Comparison of ENCODE assay signal across 1 cellular context in the genomic region with DNA sequence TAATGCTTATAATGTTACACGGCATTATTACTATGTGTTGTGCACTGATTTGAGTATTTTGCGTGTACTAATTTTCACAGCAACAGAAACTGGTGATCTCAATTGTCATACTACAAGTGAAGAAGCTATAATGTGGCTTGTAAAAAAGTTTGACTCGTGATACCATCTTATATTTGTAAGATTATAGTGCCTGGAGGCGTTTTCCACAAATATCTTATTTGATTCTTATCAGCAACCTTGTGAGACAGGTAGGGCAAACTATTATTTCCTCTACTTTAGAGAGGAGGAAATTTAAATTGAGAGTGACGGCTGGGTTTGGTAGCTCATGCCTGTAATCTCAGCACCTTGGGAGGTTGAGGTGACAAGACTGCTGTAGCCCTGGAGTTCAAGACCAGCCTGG.
TF ChIP-seq lines count a peak whose summit lies in the region.

No MANE protein-coding gene starts in this region.

TF ChIP-seq in SK-N-SH, 30 proteins besides CTCF, POLR2A, EP300 and RAD21 (continued from another document):
- TF ChIP-seq, protein P1, sequence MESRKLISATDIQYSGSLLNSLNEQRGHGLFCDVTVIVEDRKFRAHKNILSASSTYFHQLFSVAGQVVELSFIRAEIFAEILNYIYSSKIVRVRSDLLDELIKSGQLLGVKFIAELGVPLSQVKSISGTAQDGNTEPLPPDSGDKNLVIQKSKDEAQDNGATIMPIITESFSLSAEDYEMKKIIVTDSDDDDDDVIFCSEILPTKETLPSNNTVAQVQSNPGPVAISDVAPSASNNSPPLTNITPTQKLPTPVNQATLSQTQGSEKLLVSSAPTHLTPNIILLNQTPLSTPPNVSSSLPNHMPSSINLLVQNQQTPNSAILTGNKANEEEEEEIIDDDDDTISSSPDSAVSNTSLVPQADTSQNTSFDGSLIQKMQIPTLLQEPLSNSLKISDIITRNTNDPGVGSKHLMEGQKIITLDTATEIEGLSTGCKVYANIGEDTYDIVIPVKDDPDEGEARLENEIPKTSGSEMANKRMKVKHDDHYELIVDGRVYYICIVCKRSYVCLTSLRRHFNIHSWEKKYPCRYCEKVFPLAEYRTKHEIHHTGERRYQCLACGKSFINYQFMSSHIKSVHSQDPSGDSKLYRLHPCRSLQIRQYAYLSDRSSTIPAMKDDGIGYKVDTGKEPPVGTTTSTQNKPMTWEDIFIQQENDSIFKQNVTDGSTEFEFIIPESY (IDR thresholded peaks at IDR 0.05; ENCODE audit: borderline replicate concordance, low read depth): no peak
- TF ChIP-seq RFX5 (IDR thresholded peaks at IDR 0.05; ENCODE audit: low read length): no peak
- no peak for TF ChIP-seq MXI1 (IDR thresholded peaks at IDR 0.05; ENCODE audit: low read depth, low read length)
- TF ChIP-seq GABPA (IDR thresholded peaks at IDR 0.05; ENCODE audit: low read depth): no peak
- TF ChIP-seq, protein P2, sequence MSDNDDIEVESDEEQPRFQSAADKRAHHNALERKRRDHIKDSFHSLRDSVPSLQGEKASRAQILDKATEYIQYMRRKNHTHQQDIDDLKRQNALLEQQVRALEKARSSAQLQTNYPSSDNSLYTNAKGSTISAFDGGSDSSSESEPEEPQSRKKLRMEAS (IDR thresholded peaks at IDR 0.05; ENCODE audit: low read depth): no peak
- TF ChIP-seq SIN3A (IDR thresholded peaks at IDR 0.05; ENCODE audit: borderline replicate concordance, low read depth, low read length): no peak
- TF ChIP-seq MEF2A (IDR thresholded peaks at IDR 0.05; ENCODE audit: borderline replicate concordance, low read depth): no peak
- TF ChIP-seq, protein P3, sequence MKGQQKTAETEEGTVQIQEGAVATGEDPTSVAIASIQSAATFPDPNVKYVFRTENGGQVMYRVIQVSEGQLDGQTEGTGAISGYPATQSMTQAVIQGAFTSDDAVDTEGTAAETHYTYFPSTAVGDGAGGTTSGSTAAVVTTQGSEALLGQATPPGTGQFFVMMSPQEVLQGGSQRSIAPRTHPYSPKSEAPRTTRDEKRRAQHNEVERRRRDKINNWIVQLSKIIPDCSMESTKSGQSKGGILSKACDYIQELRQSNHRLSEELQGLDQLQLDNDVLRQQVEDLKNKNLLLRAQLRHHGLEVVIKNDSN (IDR thresholded peaks at IDR 0.05; ENCODE audit: borderline replicate concordance, low read depth): no peak
- TF ChIP-seq, protein P4, sequence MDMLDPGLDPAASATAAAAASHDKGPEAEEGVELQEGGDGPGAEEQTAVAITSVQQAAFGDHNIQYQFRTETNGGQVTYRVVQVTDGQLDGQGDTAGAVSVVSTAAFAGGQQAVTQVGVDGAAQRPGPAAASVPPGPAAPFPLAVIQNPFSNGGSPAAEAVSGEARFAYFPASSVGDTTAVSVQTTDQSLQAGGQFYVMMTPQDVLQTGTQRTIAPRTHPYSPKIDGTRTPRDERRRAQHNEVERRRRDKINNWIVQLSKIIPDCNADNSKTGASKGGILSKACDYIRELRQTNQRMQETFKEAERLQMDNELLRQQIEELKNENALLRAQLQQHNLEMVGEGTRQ (IDR thresholded peaks at IDR 0.05; ENCODE audit: borderline replicate concordance, low read depth, low read length): no peak
- TF ChIP-seq FOXJ3 (CRISPR knock-in tag; IDR thresholded peaks at IDR 0.05): no peak
- TF ChIP-seq NRF1 (IDR thresholded peaks at IDR 0.05; ENCODE audit: low read depth, low read length): no peak
- no peak for TF ChIP-seq NFIC (IDR thresholded peaks at IDR 0.05; ENCODE audit: borderline replicate concordance)
- no peak for TF ChIP-seq ELF1 (IDR thresholded peaks at IDR 0.05)
